Comparison of ENCODE assay signal across 16 cellular contexts in the genomic region with DNA sequence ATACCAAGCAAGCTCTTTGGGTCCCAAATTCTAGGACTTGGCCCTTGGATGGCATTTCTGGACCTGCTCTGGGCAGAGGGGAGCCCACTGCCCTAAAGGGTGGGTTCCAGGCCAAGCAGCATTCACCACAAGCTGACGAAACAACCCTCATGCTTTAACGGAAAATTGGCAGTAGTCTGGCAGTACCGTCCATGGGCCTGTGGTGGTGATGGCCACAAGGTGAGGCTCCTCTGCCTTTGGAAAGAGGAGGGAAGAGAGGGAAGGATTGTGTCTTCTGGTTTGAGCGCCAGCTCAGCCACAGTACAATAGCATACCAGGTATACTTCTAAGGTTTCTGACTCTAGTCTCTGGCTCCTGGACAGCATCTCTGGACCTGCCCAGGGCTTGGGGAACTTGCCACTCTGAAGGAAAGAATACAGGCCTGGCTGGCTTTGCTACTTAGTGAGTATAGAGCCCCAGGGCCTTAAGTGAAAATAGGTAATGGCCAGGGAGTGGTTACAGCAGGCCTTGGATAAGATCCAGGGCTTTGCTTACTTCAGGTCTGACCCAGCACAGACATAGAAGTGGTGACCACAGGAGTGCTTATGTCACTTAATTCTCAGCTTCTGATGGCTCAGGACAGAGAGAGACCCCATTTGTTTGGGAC.
"Had no signal": no experiment of that assay in that cellular context is flagged by ENCODE, and none has a peak within 500 bp of the region (broad histone marks: within the 10 kb centered on the region; RNA-seq: fewer than 3 reads in every experiment).

No MANE protein-coding gene starts in this region.

- H3K4me2 ChIP-seq: neural progenitor cell had no signal

- ATAC-seq: activated CD4-positive, CD25-positive, alpha-beta regulatory T cell treated with anti-CD3 and anti-CD28 coated beads, Interleukin-2, amount 50 U/mL, for 24 hours had no signal

- H3K27me3 ChIP-seq: dorsolateral prefrontal cortex, neural progenitor cell, right atrium auricular region, transverse colon had no signal

- H3K9me3 Mint-ChIP-seq: activated CD4-positive, alpha-beta T cell treated with anti-CD3 and anti-CD28 coated beads, Interleukin-2, amount 10 ng/mL, durations not matched to agents 7 days and 5 days; activated naive CD8-positive, alpha-beta T cell treated with anti-CD3 and anti-CD28 coated beads for 36 hours; neural progenitor cell; stimulated activated naive CD8-positive, alpha-beta T cell treated with anti-CD3 and anti-CD28 coated beads, Interleukin-15, Interleukin-2, amounts not matched to agents 100 ng/mL and 50 ng/mL, for 24 hours had no signal

- H3K27ac ChIP-seq: dorsolateral prefrontal cortex, left ventricle myocardium inferior, neural progenitor cell, prostate gland, right atrium auricular region, transverse colon had no signal

- H3K27ac Mint-ChIP-seq: activated CD4-positive, alpha-beta T cell treated with anti-CD3 and anti-CD28 coated beads, Interleukin-2, amount 10 ng/mL, durations not matched to agents 7 days and 5 days; activated naive CD8-positive, alpha-beta T cell treated with anti-CD3 and anti-CD28 coated beads for 36 hours; neural progenitor cell; stimulated activated naive CD8-positive, alpha-beta T cell treated with anti-CD3 and anti-CD28 coated beads, Interleukin-15, Interleukin-2, amounts not matched to agents 100 ng/mL and 50 ng/mL, for 24 hours had no signal

- H3K4me3 ChIP-seq: dorsolateral prefrontal cortex, left ventricle myocardium inferior, neural progenitor cell, prostate gland, right atrium auricular region, transverse colon had no signal

- H3K9me3 ChIP-seq: left ventricle myocardium inferior, prostate gland, right atrium auricular region, transverse colon had no signal

- H3K4me3 Mint-ChIP-seq: activated CD4-positive, alpha-beta T cell treated with anti-CD3 and anti-CD28 coated beads, Interleukin-2, amount 10 ng/mL, durations not matched to agents 7 days and 5 days; activated naive CD8-positive, alpha-beta T cell treated with anti-CD3 and anti-CD28 coated beads for 36 hours; neural progenitor cell; stimulated activated naive CD8-positive, alpha-beta T cell treated with anti-CD3 and anti-CD28 coated beads, Interleukin-15, Interleukin-2, amounts not matched to agents 100 ng/mL and 50 ng/mL, for 24 hours had no signal

- DNase-seq: activated CD4-positive, alpha-beta T cell treated with anti-CD3 and anti-CD28 coated beads, Interleukin-2, amount 10 ng/mL, durations not matched to agents 7 days and 5 days; activated CD8-positive, alpha-beta memory T cell treated with anti-CD3 and anti-CD28 coated beads, Interleukin-2, amount 50 U/mL, for 48 hours; activated gamma-delta T cell treated with Interleukin-2 at 50 U/mL for 16 hours; activated naive CD8-positive, alpha-beta T cell treated with anti-CD3 and anti-CD28 coated beads for 36 hours; amniotic stem cell; caudate nucleus; dorsolateral prefrontal cortex; foreskin melanocyte; left ventricle myocardium inferior; T1000; transverse colon had no signal

- H2AFZ ChIP-seq: neural progenitor cell had no signal

- H3K9ac ChIP-seq: neural progenitor cell had no signal

- H3K36me3 Mint-ChIP-seq: activated naive CD8-positive, alpha-beta T cell treated with anti-CD3 and anti-CD28 coated beads for 36 hours; neural progenitor cell had no signal

- H3K36me3 ChIP-seq: left ventricle myocardium inferior, neural progenitor cell, prostate gland, right atrium auricular region, transverse colon had no signal

- H3K27me3 Mint-ChIP-seq: activated CD4-positive, alpha-beta T cell treated with anti-CD3 and anti-CD28 coated beads, Interleukin-2, amount 10 ng/mL, durations not matched to agents 7 days and 5 days; activated naive CD8-positive, alpha-beta T cell treated with anti-CD3 and anti-CD28 coated beads for 36 hours; stimulated activated naive CD8-positive, alpha-beta T cell treated with anti-CD3 and anti-CD28 coated beads, Interleukin-15, Interleukin-2, amounts not matched to agents 100 ng/mL and 50 ng/mL, for 24 hours had no signal

- H3K4me1 ChIP-seq: neural progenitor cell, prostate gland, right atrium auricular region, transverse colon had no signal

- H3K4me1 Mint-ChIP-seq: activated CD4-positive, alpha-beta T cell treated with anti-CD3 and anti-CD28 coated beads, Interleukin-2, amount 10 ng/mL, durations not matched to agents 7 days and 5 days; activated naive CD8-positive, alpha-beta T cell treated with anti-CD3 and anti-CD28 coated beads for 36 hours had no signal
